Comparison of ENCODE assay signal across 14 cellular contexts in genomic region chr12:104680506-104680905, GRCh38.
DNase-seq lines count a peak whose midpoint lies in the region; ATAC-seq lines count a peak whose summit lies in the region.
"Had no signal": no experiment of that assay in that cellular context is flagged by ENCODE, and none has a peak within 500 bp of the region (broad histone marks: within the 10 kb centered on the region; RNA-seq: fewer than 3 reads in every experiment).

No MANE protein-coding gene starts in this region.

- intact Hi-C loops in head of caudate nucleus (cut with DNase I), result no loop called here

- peak; percentile 34 for DNase-seq in stimulated activated naive CD4-positive, alpha-beta T cell treated with Interleukin-2 at 50 U/mL for 16 hours (lab: John Stamatoyannopoulos, UW)
- no peak for DNase-seq in stimulated activated naive CD4-positive, alpha-beta T cell (lab: John Stamatoyannopoulos, UW)
- DNase-seq in T-helper 17 cell, result no peak
- DNase-seq in effector memory CD8-positive, alpha-beta T cell, result no peak
- no peak for DNase-seq in head of caudate nucleus
- DNase-seq in NCI-H446 (lab: John Stamatoyannopoulos, UW), result no peak
- DNase-seq: mammary epithelial cell, SIG-M5 had no signal

- H3K4me1 Mint-ChIP-seq in T-helper 17 cell, result peaks cover 56% of the 10 kb centered on the region
- H3K4me1 Mint-ChIP-seq in effector memory CD8-positive, alpha-beta T cell (ENCODE audit: low read depth in 2 of 2), result peaks cover 67 to 69% of the 10 kb centered on the region in 2 donors

- H3K36me3 Mint-ChIP-seq in T-helper 17 cell (ENCODE audit: low read depth), result no peaks in the 10 kb centered on the region
- H3K36me3 Mint-ChIP-seq in effector memory CD8-positive, alpha-beta T cell (ENCODE audit: insufficient read depth), result peaks cover 4% of the 10 kb centered on the region
- H3K36me3 Mint-ChIP-seq: neural progenitor cell, type B pancreatic cell had no signal

- H3K27ac Mint-ChIP-seq in T-helper 17 cell, result peak overlapping the region; percentile 91
- H3K27ac Mint-ChIP-seq in effector memory CD8-positive, alpha-beta T cell, result peak overlapping the region; percentile 65 to 85
- H3K27ac Mint-ChIP-seq: neural progenitor cell, type B pancreatic cell had no signal

- no peaks in the 10 kb centered on the region for H3K9me3 ChIP-seq in T-helper 17 cell (ENCODE audit: control insufficient read depth, low read length, poor library complexity, severe bottlenecking)
- H3K9me3 ChIP-seq: ascending aorta, gastroesophageal sphincter had no signal

- ATAC-seq in T-helper 17 cell, result no peak
- no peak for ATAC-seq in effector memory CD8-positive, alpha-beta T cell (replicated peaks)
- no peak for ATAC-seq in GM21528 (IDR thresholded peaks at IDR 0.05; ENCODE audit: low FRiP score, unreplicated experiment)
- ATAC-seq in GM18520 (IDR thresholded peaks at IDR 0.05; ENCODE audit: unreplicated experiment), result no peak
- ATAC-seq: gastroesophageal sphincter had no signal

- no peak overlapping the region for H3K4me3 Mint-ChIP-seq in T-helper 17 cell
- no peak overlapping the region for H3K4me3 Mint-ChIP-seq in effector memory CD8-positive, alpha-beta T cell
- H3K4me3 Mint-ChIP-seq: neural progenitor cell, type B pancreatic cell had no signal

- no peaks in the 10 kb centered on the region for H3K27me3 Mint-ChIP-seq in T-helper 17 cell
- H3K27me3 Mint-ChIP-seq in effector memory CD8-positive, alpha-beta T cell, result no peaks in the 10 kb centered on the region
- H3K27me3 Mint-ChIP-seq: type B pancreatic cell had no signal

- H3K9me3 Mint-ChIP-seq in effector memory CD8-positive, alpha-beta T cell, result no peaks in the 10 kb centered on the region
- H3K9me3 Mint-ChIP-seq: neural progenitor cell, type B pancreatic cell had no signal
